ENCODE assay signal across 8 cellular contexts in the genomic region with DNA sequence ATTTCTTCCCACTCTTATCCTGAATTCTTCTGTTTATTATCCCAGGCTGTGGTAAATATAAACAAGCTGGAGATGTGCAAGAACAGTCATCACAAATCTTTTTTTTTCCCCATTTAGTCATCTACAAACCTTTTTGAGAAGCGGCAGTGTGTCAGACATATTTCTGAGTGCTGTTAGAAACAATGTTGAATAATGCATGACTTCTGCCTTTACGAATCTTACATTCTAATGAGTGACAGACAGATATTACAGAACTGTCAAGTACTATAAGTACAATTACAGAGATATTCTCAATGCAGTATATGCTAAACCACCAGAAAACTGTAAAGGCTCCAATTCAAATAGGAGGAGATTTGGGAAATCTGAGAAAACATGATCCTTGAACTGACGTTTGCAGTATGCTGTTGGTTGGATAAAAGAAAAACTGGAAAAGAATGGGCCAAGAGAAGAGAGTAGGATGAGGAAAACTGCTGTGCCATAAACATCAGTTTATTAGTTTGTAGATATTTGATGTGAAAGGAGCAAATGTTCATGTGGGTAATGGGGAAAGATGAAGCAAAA.
"Had no signal": no experiment of that assay in that cellular context is flagged by ENCODE, and none has a peak within 500 bp of the region (broad histone marks: within the 10 kb centered on the region; RNA-seq: fewer than 3 reads in every experiment).

No MANE protein-coding gene starts in this region.

- H3K27ac ChIP-seq: GM23248 had no signal

- H3K4me3 ChIP-seq: GM23248, GM23338, HAP-1 had no signal

- H2AFZ ChIP-seq: GM23248, GM23338 had no signal

- H3K36me3 ChIP-seq: HAP-1 had no signal

- DNase-seq: GM23248, GOT3, H7, H9, HCEC 1CT, HFFc6 had no signal

- H3K9me3 ChIP-seq: HAP-1 had no signal

- H3K9ac ChIP-seq: GM23248 had no signal

- H3K4me2 ChIP-seq: GM23338 had no signal
